28 cellular contexts compared by ENCODE assay signal in the genomic region with DNA sequence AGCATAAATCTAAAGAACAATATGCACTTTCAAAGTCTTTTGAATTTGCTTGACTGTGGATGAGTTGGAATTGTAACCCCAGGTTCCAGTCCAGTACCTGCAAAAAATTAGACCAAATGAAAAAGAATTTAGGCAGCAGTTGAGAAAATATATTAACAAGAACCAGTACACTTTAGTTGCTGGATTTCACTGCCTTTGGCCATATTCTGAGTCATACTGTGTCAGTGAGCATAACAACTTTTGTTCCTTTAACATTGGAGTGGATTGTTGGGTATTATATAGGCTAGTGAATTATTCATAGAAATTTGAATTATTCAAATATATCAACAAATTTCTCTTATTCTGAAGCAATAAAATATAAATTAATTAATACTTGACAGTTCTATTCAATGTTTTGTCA.
"Had no signal": no experiment of that assay in that cellular context is flagged by ENCODE, and none has a peak within 500 bp of the region (broad histone marks: within the 10 kb centered on the region; RNA-seq: fewer than 3 reads in every experiment).

No MANE protein-coding gene starts in this region.

- H3K27me3 ChIP-seq: adrenal gland, body of pancreas, dorsolateral prefrontal cortex, gastroesophageal sphincter, heart right ventricle, hepatocyte had no signal

- H3K36me3 ChIP-seq: adrenal gland, gastroesophageal sphincter, heart right ventricle had no signal

- DNase-seq: activated CD4-positive, alpha-beta memory T cell treated with anti-CD3 and anti-CD28 coated beads for 36 hours; activated CD4-positive, alpha-beta T cell treated with anti-CD3 and anti-CD28 coated beads for 36 hours; activated CD4-positive, alpha-beta T cell treated with anti-CD3 and anti-CD28 coated beads, Interleukin-2, amount 10 ng/mL, durations not matched to agents 24 days and 14 days; activated CD4-positive, CD25-positive, alpha-beta regulatory T cell; activated CD4-positive, CD25-positive, alpha-beta regulatory T cell treated with anti-CD3 and anti-CD28 coated beads, Interleukin-2, amount 50 U/mL, for 72 hours; activated CD8-positive, alpha-beta memory T cell treated with anti-CD3 and anti-CD28 coated beads, Interleukin-2, amount 50 U/mL, for 48 hours; activated CD8-positive, alpha-beta T cell treated with anti-CD3 and anti-CD28 coated beads, Interleukin-2, amount 10 ng/mL, durations not matched to agents 7 days and 5 days; activated effector memory CD4-positive, alpha-beta T cell treated with Interleukin-2 at 50 U/mL for 16 hours; activated gamma-delta T cell treated with Interleukin-2 at 50 U/mL for 16 hours; activated naive CD4-positive, alpha-beta T cell treated with Interleukin-2 at 50 U/mL for 16 hours; activated naive CD8-positive, alpha-beta T cell treated with anti-CD3 and anti-CD28 coated beads for 36 hours; activated naive CD8-positive, alpha-beta T cell treated with anti-CD3 and anti-CD28 coated beads, Interleukin-2, amount 50 U/mL, for 24 hours; activated T-cell treated with anti-CD3 and anti-CD28 coated beads for 4 hours; activated T-cell treated with anti-CD3 and anti-CD28 coated beads, Interleukin-2, amount 50 U/mL, for 24 hours; activated T-cell treated with anti-CD3 and anti-CD28 coated beads, Interleukin-2, amount 50 U/mL, for 72 hours; adrenal gland; amygdala; aorta; body of pancreas; dorsolateral prefrontal cortex; effector memory CD8-positive, alpha-beta T cell; foreskin fibroblast; heart right ventricle; T-helper 2 cell had no signal

- H3K4me1 ChIP-seq: adrenal gland, body of pancreas, gastroesophageal sphincter, heart right ventricle had no signal

- H3K9me3 ChIP-seq: adrenal gland, body of pancreas had no signal

- H3K4me3 ChIP-seq: adrenal gland, body of pancreas, coronary artery, dorsolateral prefrontal cortex, gastroesophageal sphincter, heart right ventricle, hepatocyte had no signal

- H3K27ac ChIP-seq: adrenal gland, body of pancreas, coronary artery, dorsolateral prefrontal cortex, epithelial cell of prostate, gastroesophageal sphincter, heart right ventricle, hepatocyte had no signal
